Comparison of ENCODE assay signal across 13 cellular contexts in the genomic region with DNA sequence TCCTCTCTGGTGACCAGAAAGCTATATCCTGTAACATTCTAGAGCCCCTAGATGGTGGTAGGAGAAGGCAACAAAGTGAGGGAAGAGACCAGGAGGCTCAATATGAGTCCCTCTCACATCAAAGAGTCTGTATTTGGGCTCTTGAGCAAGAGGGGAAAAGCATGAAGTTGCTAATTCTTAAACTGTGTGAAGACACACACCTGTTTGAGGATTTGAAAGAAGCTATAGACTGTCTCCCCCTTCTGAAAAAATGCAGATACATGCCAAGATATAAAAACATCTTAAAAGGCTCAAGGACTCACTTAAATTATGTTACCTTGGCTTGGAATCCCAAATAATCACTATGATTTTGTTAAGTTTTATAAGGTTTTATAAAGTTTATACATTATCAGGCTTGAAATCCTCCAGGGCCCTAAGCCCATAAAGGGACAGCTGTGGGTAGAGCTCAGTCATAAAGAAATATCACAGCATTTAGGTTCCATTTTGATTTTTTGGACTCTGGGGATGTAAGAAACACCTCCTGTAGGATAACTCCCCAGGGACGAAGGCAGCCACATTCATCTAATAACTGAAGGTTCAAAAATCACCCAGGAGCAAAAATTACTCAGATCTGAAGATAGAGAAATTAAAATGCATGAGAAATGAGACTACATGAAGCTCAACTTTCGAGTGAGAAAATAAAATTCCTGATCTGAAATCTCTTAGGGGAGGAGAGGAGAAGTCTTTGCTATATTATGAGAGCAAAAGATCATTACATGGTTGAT.
"Had no signal": no experiment of that assay in that cellular context is flagged by ENCODE, and none has a peak within 500 bp of the region (broad histone marks: within the 10 kb centered on the region; RNA-seq: fewer than 3 reads in every experiment).

No MANE protein-coding gene starts in this region.

- H3K36me3 Mint-ChIP-seq: naive thymus-derived CD8-positive, alpha-beta T cell had no signal

- ATAC-seq: naive thymus-derived CD8-positive, alpha-beta T cell had no signal

- H3K27me3 Mint-ChIP-seq: activated naive CD4-positive, alpha-beta T cell treated with anti-CD3 and anti-CD28 coated beads, Interleukin-2, amount 50 U/mL, for 24 hours; naive thymus-derived CD8-positive, alpha-beta T cell had no signal

- DNase-seq: activated CD4-positive, alpha-beta T cell treated with anti-CD3 and anti-CD28 coated beads for 4 hours; amygdala; brain microvascular endothelial cell; cerebellar nuclear complex; mucosa of descending colon; naive thymus-derived CD8-positive, alpha-beta T cell; posterior cingulate gyrus; small intestine; T-helper 1 cell; trophoblast cell had no signal

- FAIRE-seq: endometrium, small intestine had no signal

- H3K27ac Mint-ChIP-seq: activated naive CD4-positive, alpha-beta T cell treated with anti-CD3 and anti-CD28 coated beads, Interleukin-2, amount 50 U/mL, for 24 hours; activated T-helper 2 cell treated with anti-CD3 and anti-CD28 coated beads, Interferon-gamma antibody, Interleukin-2, Interleukin-4, amounts not matched to agents 10 μg/mL and 5 μg/mL and 100 μg/mL, durations not matched to agents 14 hours and 24 hours and 36 hours; naive thymus-derived CD8-positive, alpha-beta T cell had no signal

- H3K4me3 Mint-ChIP-seq: activated naive CD4-positive, alpha-beta T cell treated with anti-CD3 and anti-CD28 coated beads, Interleukin-2, amount 50 U/mL, for 24 hours; naive thymus-derived CD8-positive, alpha-beta T cell had no signal

- H3K9me3 Mint-ChIP-seq: activated naive CD4-positive, alpha-beta T cell treated with anti-CD3 and anti-CD28 coated beads, Interleukin-2, amount 50 U/mL, for 24 hours; activated T-helper 2 cell treated with anti-CD3 and anti-CD28 coated beads, Interferon-gamma antibody, Interleukin-2, Interleukin-4, amounts not matched to agents 10 μg/mL and 5 μg/mL and 100 μg/mL, durations not matched to agents 14 hours and 24 hours and 36 hours; naive thymus-derived CD8-positive, alpha-beta T cell had no signal
